In the genomic region with DNA sequence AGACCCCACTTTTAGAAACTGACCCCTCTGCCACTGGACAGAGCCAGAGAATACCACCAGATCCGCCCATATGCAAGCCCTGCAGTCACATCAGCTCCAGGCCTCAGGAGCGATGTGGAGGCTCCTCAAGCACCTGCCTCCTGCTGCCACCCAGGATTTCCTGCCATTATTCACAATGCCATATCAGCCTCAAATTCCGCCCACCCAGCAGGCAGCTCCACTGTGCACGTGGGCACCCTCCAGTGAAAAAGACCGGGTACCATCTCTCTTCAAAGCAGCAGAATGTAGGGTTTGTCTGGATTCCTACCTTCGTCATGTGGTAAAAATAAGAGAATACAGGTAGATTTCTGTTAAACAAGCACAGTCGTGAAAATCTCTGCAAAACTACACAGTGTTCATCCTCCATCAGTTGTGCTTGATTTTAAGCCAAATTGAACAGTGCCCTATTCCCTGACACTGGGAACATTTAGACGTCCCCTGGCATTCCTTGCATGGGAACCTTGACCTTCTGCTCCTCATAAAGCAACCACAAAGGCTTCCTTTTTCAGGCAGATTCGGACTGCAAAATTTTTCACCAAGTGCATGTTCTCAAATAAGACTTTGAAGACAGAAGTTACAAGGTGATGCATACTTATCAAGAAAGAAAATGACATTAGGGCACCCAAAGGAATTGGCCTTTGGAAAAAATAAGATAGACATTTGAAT, we compare ENCODE assay signal across 19 cellular contexts. TPM values are rescaled to one million over a fixed set of nuclear protein-coding genes. Genes with fewer than 3 reads are reported as not detected.
"Had no signal": no experiment of that assay in that cellular context is flagged by ENCODE, and none has a peak within 500 bp of the region (broad histone marks: within the 10 kb centered on the region; RNA-seq: fewer than 3 reads in every experiment).

No MANE protein-coding gene starts in this region.

- H3K4me3 ChIP-seq: ascending aorta, breast epithelium, gastroesophageal sphincter, hepatocyte, left lung, mucosa of descending colon, thoracic aorta had no signal

- DNase-seq: activated CD4-positive, CD25-positive, alpha-beta regulatory T cell treated with anti-CD3 and anti-CD28 coated beads, Interleukin-2, amount 50 U/mL, for 72 hours; activated naive CD4-positive, alpha-beta T cell; activated naive CD8-positive, alpha-beta T cell treated with anti-CD3 and anti-CD28 coated beads, Interleukin-2, amount 50 U/mL, for 24 hours; islet precursor cell; left lung; mucosa of descending colon; natural killer cell; nucleus accumbens; small intestine; stimulated activated CD4-positive, alpha-beta T cell treated with anti-CD3 and anti-CD28 coated beads, Interleukin-4, amount 100 ng/mL, for 4 hours; stimulated activated CD8-positive, alpha-beta memory T cell treated with anti-CD3 and anti-CD28 coated beads, Interleukin-4, amount 100 ng/mL, for 48 hours had no signal

- H3K27me3 ChIP-seq: ascending aorta, breast epithelium, gastroesophageal sphincter, hepatocyte, left lung had no signal

- H3K9me3 Mint-ChIP-seq: activated naive CD8-positive, alpha-beta T cell treated with anti-CD3 and anti-CD28 coated beads, Interleukin-2, amount 50 U/mL, for 24 hours; memory B cell; natural killer cell; stimulated activated naive CD8-positive, alpha-beta T cell treated with anti-CD3 and anti-CD28 coated beads, Interleukin-15, Interleukin-2, amounts not matched to agents 100 ng/mL and 50 ng/mL, for 24 hours had no signal

- H3K9me3 ChIP-seq: ascending aorta, breast epithelium, gastroesophageal sphincter, left lung, mucosa of descending colon, thoracic aorta had no signal

- H2AFZ ChIP-seq: hepatocyte had no signal

- FAIRE-seq: endometrium, small intestine had no signal

- H3K27ac Mint-ChIP-seq: activated naive CD8-positive, alpha-beta T cell treated with anti-CD3 and anti-CD28 coated beads, Interleukin-2, amount 50 U/mL, for 24 hours; memory B cell; natural killer cell; stimulated activated naive CD8-positive, alpha-beta T cell treated with anti-CD3 and anti-CD28 coated beads, Interleukin-15, Interleukin-2, amounts not matched to agents 100 ng/mL and 50 ng/mL, for 24 hours had no signal

- H3K4me2 ChIP-seq: hepatocyte had no signal

- H3K36me3 ChIP-seq: breast epithelium had no signal

- H3K27ac ChIP-seq: ascending aorta, breast epithelium, hepatocyte, left lung, thoracic aorta had no signal

- H3K79me2 ChIP-seq: hepatocyte had no signal

- H3K36me3 Mint-ChIP-seq: memory B cell, natural killer cell had no signal

- H3K27me3 Mint-ChIP-seq: activated naive CD8-positive, alpha-beta T cell treated with anti-CD3 and anti-CD28 coated beads, Interleukin-2, amount 50 U/mL, for 24 hours; stimulated activated naive CD8-positive, alpha-beta T cell treated with anti-CD3 and anti-CD28 coated beads, Interleukin-15, Interleukin-2, amounts not matched to agents 100 ng/mL and 50 ng/mL, for 24 hours had no signal

- H3K4me3 Mint-ChIP-seq: activated naive CD8-positive, alpha-beta T cell treated with anti-CD3 and anti-CD28 coated beads, Interleukin-2, amount 50 U/mL, for 24 hours; memory B cell; natural killer cell; stimulated activated naive CD8-positive, alpha-beta T cell treated with anti-CD3 and anti-CD28 coated beads, Interleukin-15, Interleukin-2, amounts not matched to agents 100 ng/mL and 50 ng/mL, for 24 hours had no signal

- H3K4me1 ChIP-seq: ascending aorta, breast epithelium, left lung had no signal

- H3K4me1 Mint-ChIP-seq: memory B cell, natural killer cell had no signal

RNA-seq across cellular contexts. Expression of a gene that starts 56.4 kb away (rescaled TPM):
- total RNA-seq: natural killer cell had no signal
